8 cellular contexts compared by ENCODE assay signal in the genomic region with DNA sequence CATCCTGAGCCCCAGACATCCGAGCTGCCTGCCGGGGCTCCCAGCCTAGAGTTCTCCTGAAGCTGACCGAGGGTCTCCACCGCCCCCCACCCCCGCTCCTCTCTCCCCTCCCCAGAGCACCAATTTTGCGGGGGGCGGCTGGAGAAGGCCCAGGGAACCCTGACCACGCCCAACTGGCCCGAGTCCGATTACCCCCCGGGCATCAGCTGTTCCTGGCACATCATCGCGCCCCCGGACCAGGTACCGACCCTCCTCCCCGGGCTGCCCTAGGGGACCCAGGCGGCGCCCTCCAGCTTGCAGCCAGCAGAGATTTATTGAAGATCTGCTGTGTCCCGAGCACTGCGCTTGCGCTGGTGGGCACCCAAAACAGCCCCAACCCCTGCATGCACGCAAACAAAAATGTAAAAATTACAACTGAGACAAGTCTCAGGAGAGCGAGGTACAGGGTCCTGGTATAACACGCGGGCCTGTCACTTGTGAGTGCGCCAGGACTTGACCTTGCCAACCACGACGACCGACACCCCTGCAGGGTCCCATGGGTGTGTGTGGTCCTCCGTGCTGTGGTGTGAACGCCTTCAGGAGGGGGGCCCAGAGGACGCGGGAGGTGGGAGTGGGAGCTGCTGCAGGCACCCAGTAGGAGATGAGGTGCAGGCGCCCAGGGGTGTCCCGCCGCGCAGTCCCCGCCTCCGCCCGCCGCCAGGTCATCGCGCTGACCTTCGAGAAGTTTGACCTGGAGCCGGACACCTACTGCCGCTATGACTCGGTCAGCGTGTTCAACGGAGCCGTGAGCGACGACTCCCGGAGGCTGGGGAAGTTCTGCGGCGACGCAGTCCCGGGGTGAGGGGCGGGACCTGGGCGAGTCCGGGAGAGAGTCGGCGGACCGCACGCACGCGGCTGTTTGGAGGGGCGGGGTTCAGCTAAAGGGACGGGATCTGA. TPM values are rescaled to one million over a fixed set of nuclear protein-coding genes. Genes with fewer than 3 reads are reported as not detected.
DNase-seq lines count a peak whose midpoint lies in the region; ATAC-seq, FAIRE-seq and TF ChIP-seq lines count a peak whose summit lies in the region.

No MANE protein-coding gene starts in this region.

- CTCF ChIA-PET in A549 (lab: Yijun Ruan, JAX), result interaction anchor here (0.7 to 4.8 kb wide), 13 partner anchors 9 to 140 kb away, joined by 3 to 32 read pairs (median 5); a partner anchor contains a TSS

- no peaks in the 10 kb centered on the region for H3K27me3 Mint-ChIP-seq in activated naive CD4-positive, alpha-beta T cell treated with anti-CD3 and anti-CD28 coated beads, Interleukin-2, amount 50 U/mL, for 24 hours

- no peaks in the 10 kb centered on the region for H3K9me3 Mint-ChIP-seq in activated naive CD4-positive, alpha-beta T cell treated with anti-CD3 and anti-CD28 coated beads, Interleukin-2, amount 50 U/mL, for 24 hours

- TF ChIP-seq CTCF in A549 (IDR thresholded peaks at IDR 0.05), result no peak
- no peak for TF ChIP-seq CTCF in HL-60 (IDR thresholded peaks at IDR 0.05; ENCODE audit: insufficient read depth, low read length)

- POLR2A ChIA-PET in A549 (lab: Yijun Ruan, JAX), result interaction anchor here (0.8 to 1.6 kb wide), 2 partner anchors 19 to 68 kb away, joined by 3 to 7 read pairs; a partner anchor contains a TSS

- DNase-seq in A549 (ENCODE audit: low read depth in 1 of 2, low spot score in 1 of 2), result peak; percentile 48 to 74
- peak in 1 of 2 experiments; percentile 53 for DNase-seq in HL-60 (ENCODE audit: low read depth in 1 of 2, low spot score in 1 of 2)
- no peak for DNase-seq in iPS DF 6.9 (ENCODE audit: low read depth, low spot score)
- peak; percentile 47 for DNase-seq in small intestine
- no peak for DNase-seq in NCI-H2171 treated with DMSO at 0.1 percent for 48 hours (lab: John Stamatoyannopoulos, UW)
- no peak for DNase-seq in germinal center (ENCODE audit: low spot score)
- no peak for DNase-seq in AG20443 (ENCODE audit: low spot score)

- TF ChIP-seq EP300 in A549 (IDR thresholded peaks at IDR 0.05), result no peak

- H3K27ac ChIP-seq in A549 (peak overlapping the region; percentile 84 to 86), HL-60 (replicated peaks) (no peak overlapping the region), iPS DF 6.9 (ENCODE audit: low read length) (no peak overlapping the region), small intestine (ENCODE audit: low read depth in 1 of 2, low read length in 1 of 2) (no peak overlapping the region)

- ATAC-seq in A549, result peak; percentile 57 to 71

- H3K9me3 ChIP-seq in A549 (no peaks in the 10 kb centered on the region), iPS DF 6.9 (ENCODE audit: control insufficient read depth, insufficient read depth, low read length) (no peaks in the 10 kb centered on the region), small intestine (ENCODE audit: control insufficient read depth, low read depth) (no peaks in the 10 kb centered on the region)

- no peak overlapping the region for H3K27ac Mint-ChIP-seq in activated naive CD4-positive, alpha-beta T cell treated with anti-CD3 and anti-CD28 coated beads, Interleukin-2, amount 50 U/mL, for 24 hours

- peak overlapping the region; percentile 82 for H3K4me3 Mint-ChIP-seq in activated naive CD4-positive, alpha-beta T cell treated with anti-CD3 and anti-CD28 coated beads, Interleukin-2, amount 50 U/mL, for 24 hours

- FAIRE-seq in A549 (lab: Jason Lieb, UNC) (no peak), small intestine (lab: Jason Lieb, UNC) (no peak)

- peak overlapping the region; percentile 100 for H3K4me2 ChIP-seq in A549

- WGBS in A549 (ENCODE audit: missing lambda C conversion rate), result 4% methylated on average over 14 of the region's 68 CpGs
- no CpG with 5 or more reads among the region's 68 CpGs for WGBS in iPS DF 6.9 (ENCODE audit: insufficient coverage, insufficient read length)
- WGBS in small intestine, 3 donors, result 3 to 14% (median 9%) methylated on average over 66 to 68 of the region's 68 CpGs

- H3K4me3 ChIP-seq in A549 (peak overlapping the region; percentile 74), HL-60 (replicated peaks; ENCODE audit: insufficient read depth, low read length) (peak overlapping the region; percentile 66), iPS DF 6.9 (ENCODE audit: low read length) (peak overlapping the region; percentile 46; the same call in 1 of the 2 replicates), small intestine (ENCODE audit: low read depth in 1 of 2, low read length in 2 of 2) (peak overlapping the region; percentile 56 to 57)

- no peak for TF ChIP-seq RAD21 in A549 (conservative IDR thresholded peaks at IDR 0.05 in 1 of 2, IDR thresholded peaks at IDR 0.05 in 1 of 2)

- H3K36me3 Mint-ChIP-seq in activated naive CD4-positive, alpha-beta T cell treated with anti-CD3 and anti-CD28 coated beads, Interleukin-2, amount 50 U/mL, for 24 hours, result no peaks in the 10 kb centered on the region

- H3K27me3 ChIP-seq in HL-60 (ENCODE audit: insufficient read depth, poor library complexity, severe bottlenecking) (no peaks in the 10 kb centered on the region), iPS DF 6.9 (ENCODE audit: control insufficient read depth, insufficient read depth, low read length) (no peaks in the 10 kb centered on the region), small intestine (ENCODE audit: control insufficient read depth in 2 of 2, insufficient read depth in 2 of 2, low read length in 2 of 2) (no peaks in the 10 kb centered on the region)

- 0 out of 3 replicates have a peak, but pooled peaks cover 8% of the 10 kb centered on the region for H3K4me1 ChIP-seq in A549
- H3K4me1 ChIP-seq in iPS DF 6.9 (ENCODE audit: control insufficient read depth, insufficient read depth, low read length), result peaks cover 3% of the 10 kb centered on the region
- peaks cover 0 to 6% of the 10 kb centered on the region in 2 donors for H3K4me1 ChIP-seq in small intestine (ENCODE audit: control insufficient read depth in 2 of 2, insufficient read depth in 1 of 2, low read depth in 1 of 2, low read length in 1 of 2)

- TF ChIP-seq POLR2A in A549 (IDR thresholded peaks at IDR 0.05; ENCODE audit: low read length), result 0 out of 2 replicates have a peak, but pooled peaks have one; percentile 12

- H3K36me3 ChIP-seq in iPS DF 6.9 (ENCODE audit: control insufficient read depth, insufficient read depth, low read length) (0 out of 2 replicates have a peak, but pooled peaks cover 5% of the 10 kb centered on the region), small intestine (ENCODE audit: control insufficient read depth in 2 of 2, insufficient read depth in 2 of 2, low read length in 2 of 2) (no peaks in the 10 kb centered on the region)

- peaks cover 11% of the 10 kb centered on the region for H3K4me1 Mint-ChIP-seq in activated naive CD4-positive, alpha-beta T cell treated with anti-CD3 and anti-CD28 coated beads, Interleukin-2, amount 50 U/mL, for 24 hours

TF ChIP-seq in A549, 52 proteins besides CTCF, POLR2A, EP300 and RAD21 (continues in another document):
- TF ChIP-seq SMC3 (IDR thresholded peaks at IDR 0.05), result no peak
- TF ChIP-seq, protein P1, sequence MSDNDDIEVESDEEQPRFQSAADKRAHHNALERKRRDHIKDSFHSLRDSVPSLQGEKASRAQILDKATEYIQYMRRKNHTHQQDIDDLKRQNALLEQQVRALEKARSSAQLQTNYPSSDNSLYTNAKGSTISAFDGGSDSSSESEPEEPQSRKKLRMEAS (IDR thresholded peaks at IDR 0.05), result peak; percentile 77
- TF ChIP-seq, protein P2, sequence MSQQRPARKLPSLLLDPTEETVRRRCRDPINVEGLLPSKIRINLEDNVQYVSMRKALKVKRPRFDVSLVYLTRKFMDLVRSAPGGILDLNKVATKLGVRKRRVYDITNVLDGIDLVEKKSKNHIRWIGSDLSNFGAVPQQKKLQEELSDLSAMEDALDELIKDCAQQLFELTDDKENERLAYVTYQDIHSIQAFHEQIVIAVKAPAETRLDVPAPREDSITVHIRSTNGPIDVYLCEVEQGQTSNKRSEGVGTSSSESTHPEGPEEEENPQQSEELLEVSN (IDR thresholded peaks at IDR 0.05; ENCODE audit: borderline replicate concordance, low read depth), result peak; percentile 68; the same call in 1 of the 2 replicates

RNA-seq across cellular contexts. Expression of a gene that starts 3.1 kb away (rescaled TPM):
- polyA plus RNA-seq in A549 (2011; rRNA removed), result 1.2 and 1.7 TPM in 2 replicates
- polyA plus RNA-seq in A549 (2012; cell fraction: cytosol; rRNA removed), result 1.9 and 2.3 TPM in 2 replicates
- 10.3 and 11.4 TPM in 2 replicates for polyA plus RNA-seq in A549 (2012; cell fraction: nucleus; rRNA removed)
- 5.5 to 9.2 TPM (median 8.2 TPM) in 3 replicates for polyA plus RNA-seq in A549 (2017; fragmentation: RNase III; extraction: RNeasy Plus Mini Kit Qiagen cat#74134 plus additional on column Dnase treatment)
- 0.91 and 1.3 TPM in 2 replicates for polyA minus RNA-seq in A549 (2011; rRNA and poly(A)+ RNA removed)
- polyA plus RNA-seq in small intestine, result 10 to 100 TPM in 1 of 3 donors, 1 to 10 TPM in 2; 1.9 to 17.0 (median 2.5) TPM

RNA-seq across cellular contexts. Expression of a gene that starts 7.1 kb away (rescaled TPM):
- polyA plus RNA-seq in A549 (2011; rRNA removed) (4.6 and 6.1 TPM in 2 replicates), A549 (2017; fragmentation: RNase III; extraction: RNeasy Plus Mini Kit Qiagen cat#74134 plus additional on column Dnase treatment) (10.0 to 15.2 TPM (median 14.8 TPM) in 3 replicates), small intestine (10 to 100 TPM in 2 of 3 donors, 1 to 10 TPM in 1; 8.4 to 14.9 (median 10.1) TPM)
- 17.0 and 22.0 TPM in 2 replicates for polyA plus RNA-seq in A549 (2012; cell fraction: cytosol; rRNA removed)
- polyA plus RNA-seq in A549 (2012; cell fraction: nucleus; rRNA removed), result 20.5 and 20.8 TPM in 2 replicates
- 1.9 and 3.3 TPM in 2 replicates for polyA minus RNA-seq in A549 (2011; rRNA and poly(A)+ RNA removed)

RNA-seq across cellular contexts. Expression of a gene that starts 19.1 kb away (rescaled TPM):
- 0.36 and 0.52 TPM in 2 replicates for polyA plus RNA-seq in A549 (2011; rRNA removed)
- polyA plus RNA-seq in A549 (2012; cell fraction: cytosol; rRNA removed), result 0.57 and 0.65 TPM in 2 replicates
- polyA plus RNA-seq in A549 (2012; cell fraction: nucleus; rRNA removed), result 1.1 and 1.4 TPM in 2 replicates
- polyA plus RNA-seq in A549 (2017; fragmentation: RNase III; extraction: RNeasy Plus Mini Kit Qiagen cat#74134 plus additional on column Dnase treatment), result 0.13 to 0.37 TPM (median 0.19 TPM) in 3 replicates
- 1.2 and 1.8 TPM in 2 replicates for polyA minus RNA-seq in A549 (2011; rRNA and poly(A)+ RNA removed)
- polyA plus RNA-seq in small intestine, result under 1 TPM in 1 of 3 donors, not detected in 2; 0.55 TPM

RNA-seq across cellular contexts. Expression of a gene that starts 19.3 kb away (rescaled TPM):
- polyA plus RNA-seq in A549 (2011; rRNA removed) (5.3 and 5.5 TPM in 2 replicates), A549 (2017; fragmentation: RNase III; extraction: RNeasy Plus Mini Kit Qiagen cat#74134 plus additional on column Dnase treatment) (13.7 to 17.1 TPM (median 17.1 TPM) in 3 replicates), small intestine (100 to 1,000 TPM in 1 of 3 donors, 10 to 100 TPM in 2; 33.4 to 111 (median 72.0) TPM)
- polyA plus RNA-seq in A549 (2012; cell fraction: cytosol; rRNA removed), result 9.7 and 12.3 TPM in 2 replicates
- 65.3 and 90.1 TPM in 2 replicates for polyA plus RNA-seq in A549 (2012; cell fraction: nucleus; rRNA removed)
- 8.9 and 10.5 TPM in 2 replicates for polyA minus RNA-seq in A549 (2011; rRNA and poly(A)+ RNA removed)

RNA-seq across cellular contexts. Expression of a gene that starts 31.5 kb away (rescaled TPM):
- polyA plus RNA-seq in A549 (2011; rRNA removed) (0.19 TPM in 1 of 2 replicates, not detected in the other), A549 (2017; fragmentation: RNase III; extraction: RNeasy Plus Mini Kit Qiagen cat#74134 plus additional on column Dnase treatment) (0.24 to 0.37 TPM (median 0.26 TPM) in 3 replicates), small intestine (10 to 100 TPM in 2 of 3 donors, 1 to 10 TPM in 1; 2.0 to 28.2 (median 18.6) TPM)
- 0.36 and 0.73 TPM in 2 replicates for polyA plus RNA-seq in A549 (2012; cell fraction: cytosol; rRNA removed)
- polyA plus RNA-seq in A549 (2012; cell fraction: nucleus; rRNA removed), result 6.9 and 7.1 TPM in 2 replicates
- not detected in 2 replicates for polyA minus RNA-seq in A549 (2011; rRNA and poly(A)+ RNA removed)

Comparison
In these comparisons a context has a peak if more than half of its experiments do, and no peak if none do; other contexts are left out.
1. DNase-seq: peak in A549 (2 of 2) and small intestine (single experiment); none in iPS DF 6.9 (single experiment), NCI-H2171 treated with DMSO at 0.1 percent for 48 hours (single experiment), germinal center (single experiment) and AG20443 (single experiment).
2. H3K27ac ChIP-seq: peak in A549 (2 of 2); none in HL-60 (single experiment), iPS DF 6.9 (single experiment) and small intestine (0 of 2).
3. Peak in every context shown above with its lines, with median percentiles within 50 percentile points of each other: H3K4me3 ChIP-seq.